Comparison of ENCODE assay signal across 27 cellular contexts in the genomic region with DNA sequence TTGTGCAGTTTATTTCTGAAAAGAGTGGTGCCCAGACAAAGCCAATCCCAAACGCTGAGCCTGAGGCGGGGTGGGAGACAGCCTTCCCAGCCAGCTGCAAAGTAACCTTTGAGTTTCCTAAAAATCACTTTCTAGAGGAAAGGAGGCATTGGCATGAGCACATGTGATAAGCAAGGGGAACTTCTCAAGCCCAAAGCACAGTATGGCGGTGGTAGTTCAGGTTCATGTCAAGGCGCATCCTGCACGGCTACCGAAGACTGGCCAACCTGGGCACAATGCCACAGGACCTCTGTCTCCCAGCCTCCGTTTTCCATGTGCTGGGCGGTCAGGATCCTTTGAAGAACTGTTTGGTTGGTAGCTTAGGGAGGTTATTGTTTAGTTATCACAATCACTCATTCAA.
"Had no signal": no experiment of that assay in that cellular context is flagged by ENCODE, and none has a peak within 500 bp of the region (broad histone marks: within the 10 kb centered on the region; RNA-seq: fewer than 3 reads in every experiment).

No MANE protein-coding gene starts in this region.

- DNase-seq: hippocampal formation; kidney glomerular epithelial cell; left cardiac atrium; left lung; lower lobe of right lung; mammary epithelial cell; mesenchymal stem cell; naive B cell; natural killer cell; nephron progenitor cell; nucleus accumbens; pancreas; posterior cingulate gyrus; retina; right cardiac atrium; sigmoid colon; small intestine; spleen; stimulated activated CD4-positive, alpha-beta T cell treated with anti-CD3 and anti-CD28 coated beads, Interleukin-4, amount 100 ng/mL, for 24 hours; stimulated activated naive CD4-positive, alpha-beta T cell treated with Interleukin-2 at 50 U/mL for 16 hours; stimulated activated naive CD8-positive, alpha-beta T cell treated with anti-CD3 and anti-CD28 coated beads, Interleukin-15, amount 100 ng/mL, for 72 hours; substantia nigra had no signal

- H3K4me1 ChIP-seq: left lung, lower lobe of right lung, pancreas, prostate gland, sigmoid colon, tibial nerve, vagina had no signal

- H3K27ac ChIP-seq: left lung, lower lobe of right lung, pancreas, prostate gland, sigmoid colon, tibial nerve, vagina had no signal

- FAIRE-seq: keratinocyte, pancreas, small intestine had no signal

- H3K36me3 ChIP-seq: left lung, lower lobe of right lung, pancreas, prostate gland, sigmoid colon, spleen, tibial nerve, vagina had no signal

- H3K9me3 ChIP-seq: left lung, lower lobe of right lung, pancreas, prostate gland, sigmoid colon, spleen, tibial nerve, vagina had no signal

- H3K27me3 ChIP-seq: left lung, pancreas, sigmoid colon, tibial nerve, vagina had no signal

- ATAC-seq: left cardiac atrium; left lung; lower lobe of right lung; natural killer cell; pancreas; right cardiac atrium; stimulated activated memory B cell treated with anti-CD40 and anti-IgM and Interleukin-4, amounts not matched to agents 10 μg/mL and 1 μg/mL and 100 μg/mL, for 72 hours; stimulated activated naive CD8-positive, alpha-beta T cell treated with anti-CD3 and anti-CD28 coated beads, Interleukin-15, amount 100 ng/mL, for 72 hours had no signal

- H3K4me3 ChIP-seq: left lung, lower lobe of right lung, pancreas, prostate gland, sigmoid colon, spleen, tibial nerve, vagina had no signal
